19 cellular contexts compared by ENCODE assay signal in genomic region chr18:49028091-49028490, GRCh38.
"Had no signal": no experiment of that assay in that cellular context is flagged by ENCODE, and none has a peak within 500 bp of the region (broad histone marks: within the 10 kb centered on the region; RNA-seq: fewer than 3 reads in every experiment).

No MANE protein-coding gene starts in this region.

- H3K36me3 Mint-ChIP-seq: naive thymus-derived CD4-positive, alpha-beta T cell; stimulated activated naive B cell treated with anti-CD40 and anti-IgM and Interleukin-4, amounts not matched to agents 10 μg/mL and 1 μg/mL and 100 μg/mL, for 72 hours had no signal

- H3K9me3 Mint-ChIP-seq: dendritic cell treated with granulocyte-macrophage colony-stimulating factor and Interleukin-4, amounts not matched to agents 40 ng/mL and 50 ng/mL, for 4 days; effector memory CD8-positive, alpha-beta T cell; naive thymus-derived CD4-positive, alpha-beta T cell; stimulated activated naive CD8-positive, alpha-beta T cell treated with anti-CD3 and anti-CD28 coated beads, Interleukin-15, amount 100 ng/mL, for 72 hours had no signal

- H3K4me3 ChIP-seq: hepatocyte, lung, psoas muscle, spleen, testis, transverse colon had no signal

- H3K36me3 ChIP-seq: spleen, transverse colon had no signal

- H3K4me3 Mint-ChIP-seq: dendritic cell treated with granulocyte-macrophage colony-stimulating factor and Interleukin-4, amounts not matched to agents 40 ng/mL and 50 ng/mL, for 4 days; effector memory CD8-positive, alpha-beta T cell; naive thymus-derived CD4-positive, alpha-beta T cell; stimulated activated naive B cell treated with anti-CD40 and anti-IgM and Interleukin-4, amounts not matched to agents 10 μg/mL and 1 μg/mL and 100 μg/mL, for 72 hours; stimulated activated naive CD8-positive, alpha-beta T cell treated with anti-CD3 and anti-CD28 coated beads, Interleukin-15, amount 100 ng/mL, for 72 hours had no signal

- H2AFZ ChIP-seq: hepatocyte had no signal

- H3K27ac Mint-ChIP-seq: dendritic cell treated with granulocyte-macrophage colony-stimulating factor and Interleukin-4, amounts not matched to agents 40 ng/mL and 50 ng/mL, for 4 days; effector memory CD8-positive, alpha-beta T cell; naive thymus-derived CD4-positive, alpha-beta T cell; stimulated activated naive B cell treated with anti-CD40 and anti-IgM and Interleukin-4, amounts not matched to agents 10 μg/mL and 1 μg/mL and 100 μg/mL, for 72 hours had no signal

- H3K27ac ChIP-seq: hepatocyte, psoas muscle, spleen, testis, transverse colon had no signal

- H3K4me2 ChIP-seq: hepatocyte had no signal

- H3K27me3 ChIP-seq: hepatocyte, testis, transverse colon had no signal

- DNase-seq: effector memory CD8-positive, alpha-beta T cell; foreskin melanocyte; left colon; left ventricle myocardium superior; mesenchymal stem cell; retina; spleen; stimulated activated CD4-positive, alpha-beta T cell treated with anti-CD3 and anti-CD28 coated beads, Interleukin-15, amount 100 ng/mL, for 24 hours; stimulated activated CD4-positive, alpha-beta T cell treated with anti-CD3 and anti-CD28 coated beads, Interleukin-1b, Interleukin-23, amount 100 ng/mL, for 48 hours; stimulated activated CD4-positive, alpha-beta T cell treated with anti-CD3 and anti-CD28 coated beads, Interleukin-4, amount 100 ng/mL, for 24 hours; stimulated activated naive B cell treated with anti-CD40 and anti-IgM and Interleukin-4, amounts not matched to agents 10 μg/mL and 1 μg/mL and 100 μg/mL, for 72 hours; stimulated activated naive CD8-positive, alpha-beta T cell treated with anti-CD3 and anti-CD28 coated beads, Interleukin-15, amount 100 ng/mL, for 72 hours; testis; transverse colon had no signal

- H3K4me1 ChIP-seq: psoas muscle, testis, transverse colon had no signal

- H3K9me3 ChIP-seq: psoas muscle, spleen, testis, transverse colon had no signal
